In the genomic region with DNA sequence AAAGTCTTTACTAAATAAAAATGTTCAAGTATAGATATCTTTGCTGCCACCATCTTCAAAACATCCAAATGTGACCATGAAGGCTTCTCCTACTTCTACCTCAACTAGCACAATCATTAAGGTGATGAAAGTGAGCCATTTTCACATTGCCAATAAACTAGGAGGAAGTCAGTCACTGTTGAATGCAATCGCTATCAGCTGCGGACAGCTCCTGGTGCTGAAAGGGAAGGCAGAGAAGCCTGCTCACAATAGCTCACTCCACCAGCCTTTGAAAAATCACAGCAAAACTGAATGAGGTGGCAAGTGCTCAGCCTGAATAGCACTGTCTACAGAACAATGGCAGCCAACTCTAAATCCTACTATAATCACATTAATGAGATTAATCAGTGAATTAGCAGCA, we compare ENCODE assay signal across 11 cellular contexts. TPM values are rescaled to one million over a fixed set of nuclear protein-coding genes. Genes with fewer than 3 reads are reported as not detected.
DNase-seq lines count a peak whose midpoint lies in the region; ATAC-seq, FAIRE-seq and TF ChIP-seq lines count a peak whose summit lies in the region.
"Had no signal": no experiment of that assay in that cellular context is flagged by ENCODE, and none has a peak within 500 bp of the region (broad histone marks: within the 10 kb centered on the region; RNA-seq: fewer than 3 reads in every experiment).

No MANE protein-coding gene starts in this region.

- TF ChIP-seq POLR2A in GM12892 (IDR thresholded peaks at IDR 0.05; ENCODE audit: low read depth, low read length) (no peak), spleen (IDR thresholded peaks at IDR 0.05) (no peak)

- H3K36me3 ChIP-seq in spleen = no peaks in the 10 kb centered on the region

- H3K9me3 ChIP-seq in spleen = no peaks in the 10 kb centered on the region

- peak; percentile 11 for DNase-seq in NCI-H2029 treated with DMSO at 0.1 percent for 48 hours (lab: John Stamatoyannopoulos, UW)
- no peak for DNase-seq in NCI-H2029 (lab: John Stamatoyannopoulos, UW)
- DNase-seq in NCI-H1417 treated with DMSO at 0.1 percent for 48 hours (lab: John Stamatoyannopoulos, UW) = peak; percentile 46
- peak; percentile 32 for DNase-seq in myocyte (ENCODE audit: low read depth)
- no peak for DNase-seq in stimulated activated CD4-positive, alpha-beta T cell treated with anti-CD3 and anti-CD28 coated beads, Interleukin-4, amount 100 ng/mL, for 1 hour
- DNase-seq in GM12892 (ENCODE audit: insufficient read length) = no peak
- DNase-seq in spleen = no peak
- DNase-seq: activated gamma-delta T cell; naive thymus-derived CD8-positive, alpha-beta T cell had no signal

- WGBS in spleen, 5 donors = 9 to 21% (median 13%) methylated on average over 2 of the region's 2 CpGs

- no peaks in the 10 kb centered on the region for H3K4me1 ChIP-seq in spleen

- no peak for FAIRE-seq in GM12892 (lab: Jason Lieb, UNC)
- FAIRE-seq: A204.1 had no signal

- no peak for TF ChIP-seq CTCF in spleen (IDR thresholded peaks at IDR 0.05 in 8 of 11, conservative IDR thresholded peaks at IDR 0.05 in 3 of 11)

- H3K27ac ChIP-seq in spleen = no peak overlapping the region

- no peaks in the 10 kb centered on the region for H3K27me3 ChIP-seq in spleen (replicated peaks in 1 of 7)

- no peak overlapping the region for H3K4me3 ChIP-seq in spleen

- intact Hi-C loops in spleen (cut with DNase I; ENCODE audit: low total_unique reads) = no loop called here

- ATAC-seq in SK-N-SH treated with all-trans-retinoic acid at 6 μM for 48 hours = no peak
- ATAC-seq: naive thymus-derived CD8-positive, alpha-beta T cell had no signal

TF ChIP-seq in SK-N-SH treated with all-trans-retinoic acid at 6 μM for 48 hours, 23 proteins besides CTCF, POLR2A, EP300 and RAD21:
- TF ChIP-seq CREB5 (CRISPR knock-in tag; IDR thresholded peaks at IDR 0.05; ENCODE audit: low read depth) (0 out of 2 replicates have a peak, but pooled peaks have one; percentile 24), TSHZ2 (CRISPR knock-in tag; IDR thresholded peaks at IDR 0.05) (peak; percentile 51; the same call in 1 of the 2 replicates), SNAI2 (CRISPR knock-in tag; IDR thresholded peaks at IDR 0.05) (0 out of 2 replicates have a peak, but pooled peaks have one; percentile 28), ZNF565 (CRISPR knock-in tag; conservative IDR thresholded peaks at IDR 0.05; ENCODE audit: low read depth) (no peak), OSR1 (CRISPR knock-in tag; IDR thresholded peaks at IDR 0.05) (no peak)

RNA-seq across cellular contexts. Expression of gene MYT1L, which starts 2.2 kb away (rescaled TPM):
- total RNA-seq in myocyte (0.78 and 1.6 TPM in 2 replicates), spleen (under 1 TPM in 1 of 7 donors, not detected in 6; 0.32 TPM)
- polyA plus RNA-seq in myocyte (2012) = 0.21 TPM
- not detected for polyA plus RNA-seq in GM12892 (2012; ENCODE audit: missing spikeins)
- under 1 TPM in 2 of 3 donors, not detected in 1; 0.06 to 0.09 TPM for polyA plus RNA-seq in spleen

Comparison
In these comparisons a context has a peak if more than half of its experiments do, and no peak if none do; other contexts are left out.
1. DNase-seq: peak in NCI-H2029 treated with DMSO at 0.1 percent for 48 hours (single experiment), NCI-H1417 treated with DMSO at 0.1 percent for 48 hours (single experiment) and myocyte (single experiment); none in NCI-H2029 (single experiment), stimulated activated CD4-positive, alpha-beta T cell treated with anti-CD3 and anti-CD28 coated beads, Interleukin-4, amount 100 ng/mL, for 1 hour (single experiment), GM12892 (single experiment) and spleen (single experiment).